ENCODE assay signal across 8 cellular contexts in genomic region chr3:39146611-39147373, GRCh38. TPM values are rescaled to one million over a fixed set of nuclear protein-coding genes. Genes with fewer than 3 reads are reported as not detected.
A peak's percentile ranks its signal among the peaks of the same experiment; 100 is the strongest.
DNase-seq lines count a peak whose midpoint lies in the region; ATAC-seq and TF ChIP-seq lines count a peak whose summit lies in the region.

No MANE protein-coding gene starts in this region.

- no peaks in the 10 kb centered on the region for H3K9me3 Mint-ChIP-seq in natural killer cell treated with Interleukin-12 subunit alpha and Interleukin-12 subunit beta and Interleukin-15 and Interleukin-18, amount 100 ng/mL, for 72 hours

- peaks cover 38 to 50% of the 10 kb centered on the region in 2 donors for H3K36me3 ChIP-seq in stomach smooth muscle (ENCODE audit: control insufficient read depth in 2 of 2, insufficient read depth in 2 of 2, low read length in 2 of 2)

- no peak for TF ChIP-seq CTCF in epithelial cell of proximal tubule (conservative IDR thresholded peaks at IDR 0.05; ENCODE audit: low read depth, low read length)

- no peaks in the 10 kb centered on the region for H3K9me3 ChIP-seq in stomach smooth muscle (ENCODE audit: control insufficient read depth in 2 of 2, low read length in 2 of 2)

- H3K27me3 ChIP-seq in stomach smooth muscle (ENCODE audit: control insufficient read depth in 1 of 2, insufficient read depth in 2 of 2, low read length in 2 of 2): no peaks in the 10 kb centered on the region

- peaks cover 67% of the 10 kb centered on the region for H3K4me1 ChIP-seq in stomach smooth muscle (ENCODE audit: control insufficient read depth, insufficient read depth, low read length)

- H3K4me3 ChIP-seq in epithelial cell of proximal tubule (ENCODE audit: low read depth, low read length): peak overlapping the region; percentile 26
- H3K4me3 ChIP-seq in stomach smooth muscle (ENCODE audit: low read length in 2 of 2): peak overlapping the region; percentile 45 to 55

- H3K27ac Mint-ChIP-seq in natural killer cell treated with Interleukin-12 subunit alpha and Interleukin-12 subunit beta and Interleukin-15 and Interleukin-18, amount 100 ng/mL, for 72 hours: peak overlapping the region; percentile 83 to 95

- peak overlapping the region in 1 of 2 donors; percentile 71 for H3K9ac ChIP-seq in stomach smooth muscle (ENCODE audit: low read length in 2 of 2)

- peak overlapping the region; percentile 96 for H3K27ac ChIP-seq in stomach smooth muscle (ENCODE audit: low read length)

- peaks cover 61% of the 10 kb centered on the region in 2 donors for H3K4me1 Mint-ChIP-seq in natural killer cell treated with Interleukin-12 subunit alpha and Interleukin-12 subunit beta and Interleukin-15 and Interleukin-18, amount 100 ng/mL, for 72 hours (ENCODE audit: low read depth in 2 of 2)

- H3K27me3 Mint-ChIP-seq in natural killer cell treated with Interleukin-12 subunit alpha and Interleukin-12 subunit beta and Interleukin-15 and Interleukin-18, amount 100 ng/mL, for 72 hours: no peaks in the 10 kb centered on the region

- peaks cover 11% of the 10 kb centered on the region for H3K36me3 Mint-ChIP-seq in natural killer cell treated with Interleukin-12 subunit alpha and Interleukin-12 subunit beta and Interleukin-15 and Interleukin-18, amount 100 ng/mL, for 72 hours

- peak; percentile 82 to 88 for ATAC-seq in natural killer cell treated with Interleukin-12 subunit alpha and Interleukin-12 subunit beta and Interleukin-15 and Interleukin-18, amount 100 ng/mL, for 72 hours

- peak overlapping the region; percentile 98 for H3K4me3 Mint-ChIP-seq in natural killer cell treated with Interleukin-12 subunit alpha and Interleukin-12 subunit beta and Interleukin-15 and Interleukin-18, amount 100 ng/mL, for 72 hours

- DNase-seq in SKM-1 treated with dmso at 0.1 percent for 144 hours (lab: John Stamatoyannopoulos, UW; ENCODE audit: unreplicated experiment) (peak; percentile 20), SKM-1 (lab: John Stamatoyannopoulos, UW; ENCODE audit: unreplicated experiment) (no peak), NCI-H446 treated with DMSO at 0.1 percent for 48 hours (lab: John Stamatoyannopoulos, UW) (peak; percentile 76), epithelial cell of proximal tubule (ENCODE audit: low read depth) (peak; percentile 83), putamen (ENCODE audit: low spot score) (no peak)
- DNase-seq in activated CD8-positive, alpha-beta memory T cell treated with anti-CD3 and anti-CD28 coated beads, Interleukin-2, amount 50 U/mL, for 48 hours: peak; percentile 81
- peak; percentile 80 for DNase-seq in natural killer cell treated with Interleukin-12 subunit alpha and Interleukin-12 subunit beta and Interleukin-15 and Interleukin-18, amount 100 ng/mL, for 72 hours (ENCODE audit: low spot score)

RNA-seq across cellular contexts. Expression of gene CSRNP1, which starts 6.6 kb away (rescaled TPM):
- 11.5 and 12.7 TPM in 2 replicates for total RNA-seq in epithelial cell of proximal tubule
- 10 to 100 TPM; 10.8 to 18.4 TPM for total RNA-seq in natural killer cell treated with Interleukin-12 subunit alpha and Interleukin-12 subunit beta and Interleukin-15 and Interleukin-18, amount 100 ng/mL, for 72 hours

RNA-seq across cellular contexts. Expression of gene TTC21A, which starts 39.3 kb away (rescaled TPM):
- total RNA-seq in epithelial cell of proximal tubule: 0.58 and 0.86 TPM in 2 replicates
- total RNA-seq in natural killer cell treated with Interleukin-12 subunit alpha and Interleukin-12 subunit beta and Interleukin-15 and Interleukin-18, amount 100 ng/mL, for 72 hours: 1 to 10 TPM in 1 of 2 donors, under 1 TPM in 1; 0.12 to 1.8 TPM

RNA-seq across cellular contexts. Expression of gene GORASP1, which starts 39.4 kb away (rescaled TPM):
- total RNA-seq in epithelial cell of proximal tubule: 17.6 and 38.8 TPM in 2 replicates
- total RNA-seq in natural killer cell treated with Interleukin-12 subunit alpha and Interleukin-12 subunit beta and Interleukin-15 and Interleukin-18, amount 100 ng/mL, for 72 hours: 10 to 100 TPM; 12.9 to 16.6 TPM

RNA-seq across cellular contexts. Expression of gene XIRP1, which starts 45.6 kb away (rescaled TPM):
- 0.12 TPM in 1 of 2 replicates, not detected in the other for total RNA-seq in epithelial cell of proximal tubule
- total RNA-seq in natural killer cell treated with Interleukin-12 subunit alpha and Interleukin-12 subunit beta and Interleukin-15 and Interleukin-18, amount 100 ng/mL, for 72 hours: under 1 TPM; 0.22 to 0.43 TPM

Comparison
In these comparisons a context has a peak if more than half of its experiments do, and no peak if none do; other contexts are left out.
1. DNase-seq: peak in SKM-1 treated with dmso at 0.1 percent for 144 hours (single experiment), NCI-H446 treated with DMSO at 0.1 percent for 48 hours (single experiment), activated CD8-positive, alpha-beta memory T cell treated with anti-CD3 and anti-CD28 coated beads, Interleukin-2, amount 50 U/mL, for 48 hours (single experiment), epithelial cell of proximal tubule (single experiment) and natural killer cell treated with Interleukin-12 subunit alpha and Interleukin-12 subunit beta and Interleukin-15 and Interleukin-18, amount 100 ng/mL, for 72 hours (single experiment); none in SKM-1 (single experiment) and putamen (single experiment).